ENCODE assay signal across 8 cellular contexts in genomic region chr13:76887070-76887563, GRCh38. TPM values are rescaled to one million over a fixed set of nuclear protein-coding genes. Genes with fewer than 3 reads are reported as not detected.
DNase-seq lines count a peak whose midpoint lies in the region; ATAC-seq and TF ChIP-seq lines count a peak whose summit lies in the region.

No MANE protein-coding gene starts in this region.

- H3K27ac Mint-ChIP-seq in T-cell (peak overlapping the region in 1 of 2 donors; percentile 17), osteocyte (ENCODE audit: unreplicated experiment) (no peak overlapping the region)

- peak overlapping the region; percentile 95 for H3K4me3 ChIP-seq in fibroblast of the aortic adventitia (ENCODE audit: low read depth, low read length)

- H3K4me1 ChIP-seq in ES-I3 (ENCODE audit: insufficient read depth, low read length) = no peaks in the 10 kb centered on the region

- H3K4me3 Mint-ChIP-seq in T-cell (peak overlapping the region; percentile 78 to 81 (median 81)), osteocyte (ENCODE audit: unreplicated experiment) (peak overlapping the region; percentile 83)

- H3K9ac ChIP-seq in ES-I3 (ENCODE audit: low read depth, low read length) = peak overlapping the region; percentile 63; the same call in 1 of the 2 replicates

- H3K27me3 Mint-ChIP-seq in T-cell (peaks cover 5 to 19% of the 10 kb centered on the region in 2 donors), osteocyte (ENCODE audit: unreplicated experiment) (peaks cover 55% of the 10 kb centered on the region)

- TF ChIP-seq CTCF in fibroblast of the aortic adventitia (IDR thresholded peaks at IDR 0.05; ENCODE audit: insufficient read depth, low read length) (no peak), osteocyte (IDR thresholded peaks at IDR 0.05) (no peak)

- CTCF ChIA-PET in T-cell (lab: Charles Lee) = interaction anchor here (0.5 to 3.0 kb wide), 3 partner anchors 17 to 331 kb away, joined by 5 to 10 read pairs (median 6); no protein-coding TSS in a partner anchor

- H3K4me1 Mint-ChIP-seq in T-cell = peaks cover 26 to 32% (median 31%) of the 10 kb centered on the region in 3 donors
- peaks cover 20% of the 10 kb centered on the region for H3K4me1 Mint-ChIP-seq in osteocyte (ENCODE audit: unreplicated experiment)

- no peaks in the 10 kb centered on the region for H3K9me3 ChIP-seq in ES-I3 (ENCODE audit: control insufficient read depth, insufficient read depth, low read length)

- H3K9me3 Mint-ChIP-seq in T-cell (no peaks in the 10 kb centered on the region), osteocyte (ENCODE audit: unreplicated experiment) (no peaks in the 10 kb centered on the region)

- POLR2A ChIA-PET in T-cell (lab: Charles Lee) = interaction anchor here in 1 of 2 donors (0.5 kb wide), 1 partner anchor 138 kb away, joined by 6 read pairs; no protein-coding TSS in a partner anchor

- no peak for ATAC-seq in T-cell (replicated peaks in 1 of 4)
- no peak for ATAC-seq in GM18519 (IDR thresholded peaks at IDR 0.05; ENCODE audit: low FRiP score, unreplicated experiment)
- no peak for ATAC-seq in HG03342 (IDR thresholded peaks at IDR 0.05; ENCODE audit: unreplicated experiment)

- H3K36me3 ChIP-seq in ES-I3 (ENCODE audit: insufficient read depth, low read length) = no peaks in the 10 kb centered on the region

- H3K36me3 Mint-ChIP-seq in T-cell (no peaks in the 10 kb centered on the region), osteocyte (ENCODE audit: unreplicated experiment) (peaks cover 3% of the 10 kb centered on the region)

- DNase-seq in T-cell (no peak), fibroblast of the aortic adventitia (ENCODE audit: low read depth) (no peak), osteocyte (ENCODE audit: extremely low spot score, unreplicated experiment) (no peak), NCI-H1930 (lab: John Stamatoyannopoulos, UW) (no peak), NCI-H1092 treated with DMSO at 0.1 percent for 48 hours (lab: John Stamatoyannopoulos, UW) (no peak)

RNA-seq across cellular contexts. Expression of gene KCTD12, which starts 0.9 kb away (rescaled TPM):
- total RNA-seq in T-cell (1 to 10 TPM; 3.8 to 8.7 (median 6.2) TPM), fibroblast of the aortic adventitia (ENCODE audit: low replicate concordance) (62.6 and 176 TPM in 2 replicates), osteocyte (32.9 and 36.3 TPM in 2 replicates)
